7 cellular contexts compared by ENCODE assay signal in genomic region chrX:64975491-64975890, GRCh38. TPM values are rescaled to one million over a fixed set of nuclear protein-coding genes. Genes with fewer than 3 reads are reported as not detected.
A peak's percentile ranks its signal among the peaks of the same experiment; 100 is the strongest.
DNase-seq lines count a peak whose midpoint lies in the region; ATAC-seq and TF ChIP-seq lines count a peak whose summit lies in the region.

No MANE protein-coding gene starts in this region.

- no peaks in the 10 kb centered on the region for H4K20me1 ChIP-seq in Karpas-422 (ENCODE audit: insufficient read depth, low read depth, low read length)

- H3K4me1 Mint-ChIP-seq in nephron: no peaks in the 10 kb centered on the region

- H3K9ac ChIP-seq in Karpas-422 (ENCODE audit: low read length): peak overlapping the region; percentile 46

- intact Hi-C loops in upper lobe of right lung (cut with DNase I): no loop called here

- H3K9me3 Mint-ChIP-seq in nephron: peaks cover 39% of the 10 kb centered on the region

- H3K27me3 ChIP-seq in Karpas-422 (ENCODE audit: low read length): no peaks in the 10 kb centered on the region
- no peaks in the 10 kb centered on the region for H3K27me3 ChIP-seq in upper lobe of right lung

- no peak overlapping the region for H3K27ac ChIP-seq in Karpas-422 (ENCODE audit: low read length)
- H3K27ac ChIP-seq in upper lobe of right lung: no peak overlapping the region

- no peaks in the 10 kb centered on the region for H3K36me3 ChIP-seq in Karpas-422 (ENCODE audit: insufficient read depth, low read length)
- no peaks in the 10 kb centered on the region for H3K36me3 ChIP-seq in upper lobe of right lung

- H3K27me3 Mint-ChIP-seq in nephron (ENCODE audit: low read depth): no peaks in the 10 kb centered on the region

- peak overlapping the region; percentile 52 for H3K4me2 ChIP-seq in Karpas-422 (ENCODE audit: low read depth, low read length, poor library complexity, severe bottlenecking)

- DNase-seq in Karpas-422 (peak; percentile 41), foreskin fibroblast (peak; percentile 6 to 37), upper lobe of right lung (peak; percentile 56)
- DNase-seq in activated T-cell treated with anti-CD3 and anti-CD28 coated beads, Interleukin-2, amount 50 U/mL, for 48 hours: peak; percentile 35 to 43

- 0 out of 2 replicates have a peak, but pooled peaks cover 4% of the 10 kb centered on the region for H3K4me1 ChIP-seq in Karpas-422 (ENCODE audit: low read length)
- H3K4me1 ChIP-seq in upper lobe of right lung: no peaks in the 10 kb centered on the region

- H3K79me2 ChIP-seq in Karpas-422 (ENCODE audit: low read length): no peaks in the 10 kb centered on the region

- peaks cover 49% of the 10 kb centered on the region for H3K36me3 Mint-ChIP-seq in nephron (ENCODE audit: low read depth)

- peak overlapping the region; percentile 53 for H2AFZ ChIP-seq in Karpas-422 (ENCODE audit: low read length)

- H3K9me3 ChIP-seq in Karpas-422 (ENCODE audit: low read length): peaks cover 6% of the 10 kb centered on the region
- no peaks in the 10 kb centered on the region for H3K9me3 ChIP-seq in upper lobe of right lung

- no peaks in the 10 kb centered on the region for H3K9me2 ChIP-seq in Karpas-422 (replicated peaks; ENCODE audit: insufficient read depth, low read length)

- TF ChIP-seq CTCF in foreskin fibroblast (IDR thresholded peaks at IDR 0.05; ENCODE audit: low read depth, low read length) (no peak), nephron (IDR thresholded peaks at IDR 0.05; ENCODE audit: unreplicated experiment in 3 of 3) (no peak), upper lobe of right lung (IDR thresholded peaks at IDR 0.05) (no peak)

- ATAC-seq in GM19043 (IDR thresholded peaks at IDR 0.05; ENCODE audit: low read depth, unreplicated experiment) (peak; percentile 16), upper lobe of right lung (peak; percentile 64), HG02840 (IDR thresholded peaks at IDR 0.05; ENCODE audit: low FRiP score, unreplicated experiment) (no peak)

- H3K4me3 ChIP-seq in Karpas-422 (ENCODE audit: low read length) (peak overlapping the region; percentile 59), foreskin fibroblast (ENCODE audit: low read depth in 1 of 2, low read length in 2 of 2) (peak overlapping the region; percentile 60 to 74), upper lobe of right lung (peak overlapping the region; percentile 58)

- H3K4me3 Mint-ChIP-seq in nephron: peak overlapping the region; percentile 96 to 97 (median 96)

- peak overlapping the region; percentile 64 to 94 (median 65) for H3K27ac Mint-ChIP-seq in nephron

RNA-seq across cellular contexts. Expression of gene ZC4H2, which starts 0.8 kb away (rescaled TPM):
- total RNA-seq in Karpas-422 (2014; rRNA removed; shearing (Covaris generic); ENCODE audit: low replicate concordance): 2.4 and 13.3 TPM in 2 replicates
- 6.7 TPM for total RNA-seq in upper lobe of right lung

RNA-seq across cellular contexts. Expression of gene ZC3H12B, which starts 59.1 kb away (rescaled TPM):
- total RNA-seq in Karpas-422 (2014; rRNA removed; shearing (Covaris generic); ENCODE audit: low replicate concordance): 0.43 and 0.97 TPM in 2 replicates
- total RNA-seq in upper lobe of right lung: 1.8 TPM
